10 cellular contexts compared by ENCODE assay signal in the genomic region with DNA sequence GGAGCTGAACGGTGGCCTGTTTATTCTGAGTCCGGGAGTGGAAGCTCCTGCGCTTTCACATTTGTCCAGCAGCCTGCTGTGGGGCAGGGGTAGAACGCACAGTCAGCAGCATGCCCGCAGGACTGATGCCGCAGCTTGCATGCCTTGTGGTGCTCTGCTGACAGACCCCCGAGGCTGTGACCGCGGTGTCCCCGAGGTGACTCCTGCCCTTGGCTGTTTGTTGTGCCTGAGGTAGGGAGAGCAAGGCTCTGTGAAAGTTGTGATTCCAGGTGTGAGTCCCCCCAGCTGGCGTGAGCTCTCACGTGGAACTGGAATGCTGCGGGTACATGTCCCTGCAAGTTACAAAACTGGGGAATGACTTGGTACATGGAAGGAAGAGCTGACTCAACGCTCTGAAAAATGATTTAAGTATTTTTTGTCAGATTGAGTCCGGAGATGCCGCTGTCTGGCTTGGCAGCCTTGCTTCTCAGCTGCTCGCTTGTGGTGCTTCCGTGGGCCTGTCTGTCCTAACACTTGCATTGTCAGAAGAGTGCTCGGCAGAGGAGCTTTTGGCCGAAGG. TPM values are rescaled to one million over a fixed set of nuclear protein-coding genes. Genes with fewer than 3 reads are reported as not detected.
A peak's percentile ranks its signal among the peaks of the same experiment; 100 is the strongest.
DNase-seq lines count a peak whose midpoint lies in the region; ATAC-seq and TF ChIP-seq lines count a peak whose summit lies in the region.
"Had no signal": no experiment of that assay in that cellular context is flagged by ENCODE, and none has a peak within 500 bp of the region (broad histone marks: within the 10 kb centered on the region; RNA-seq: fewer than 3 reads in every experiment).

No MANE protein-coding gene starts in this region.

- H3K4me3 Mint-ChIP-seq in activated naive CD4-positive, alpha-beta T cell treated with anti-CD3 and anti-CD28 coated beads for 36 hours: no peak overlapping the region
- peak overlapping the region; percentile 54 for H3K4me3 Mint-ChIP-seq in type B pancreatic cell

- TF ChIP-seq CTCF in type B pancreatic cell (conservative IDR thresholded peaks at IDR 0.05): no peak

- no peak for ATAC-seq in GM18519 (IDR thresholded peaks at IDR 0.05; ENCODE audit: low FRiP score, unreplicated experiment)
- ATAC-seq in GM21390 (IDR thresholded peaks at IDR 0.05; ENCODE audit: unreplicated experiment): no peak

- H3K27ac Mint-ChIP-seq in activated naive CD4-positive, alpha-beta T cell treated with anti-CD3 and anti-CD28 coated beads for 36 hours: peak overlapping the region; percentile 14
- peak overlapping the region; percentile 43 for H3K27ac Mint-ChIP-seq in type B pancreatic cell

- no peaks in the 10 kb centered on the region for H3K9me3 ChIP-seq in mesodermal cell (ENCODE audit: control insufficient read depth, low read length)

- 94 to 96% methylated on average over 20 of the region's 20 CpGs for WGBS in mesodermal cell (ENCODE audit: insufficient coverage in 2 of 2), 2 experiments

- no peak for DNase-seq in activated naive CD4-positive, alpha-beta T cell treated with anti-CD3 and anti-CD28 coated beads for 36 hours
- no peak for DNase-seq in activated naive CD4-positive, alpha-beta T cell treated with Interleukin-2 at 50 U/mL for 16 hours
- DNase-seq in dermis blood vessel endothelial cell (peak; percentile 67), type B pancreatic cell (ENCODE audit: extremely low spot score, unreplicated experiment) (no peak), NCI-H82 (lab: John Stamatoyannopoulos, UW) (no peak)
- DNase-seq: activated CD4-positive, alpha-beta T cell treated with anti-CD3 and anti-CD28 coated beads for 4 hours; NCI-H2227 treated with DMSO at 0.1 percent for 48 hours had no signal

- intact Hi-C loops in activated naive CD4-positive, alpha-beta T cell treated with anti-CD3 and anti-CD28 coated beads for 36 hours (cut with micrococcal nuclease): no loop called here

- no peaks in the 10 kb centered on the region for H3K36me3 ChIP-seq in mesodermal cell (ENCODE audit: control insufficient read depth, insufficient read depth, low read length)

- H3K27ac ChIP-seq in mesodermal cell (ENCODE audit: low read depth, low read length, severe bottlenecking): peak overlapping the region; percentile 95

- H3K36me3 Mint-ChIP-seq in activated naive CD4-positive, alpha-beta T cell treated with anti-CD3 and anti-CD28 coated beads for 36 hours (ENCODE audit: low read depth): peaks cover under 1% of the 10 kb centered on the region
- H3K36me3 Mint-ChIP-seq in type B pancreatic cell: peaks cover 3% of the 10 kb centered on the region

- no peak overlapping the region for H3K4me3 ChIP-seq in mesodermal cell (ENCODE audit: extremely low read depth, insufficient read depth, low read length, poor library complexity, severe bottlenecking)

- CTCF ChIA-PET in activated naive CD4-positive, alpha-beta T cell treated with anti-CD3 and anti-CD28 coated beads for 36 hours (lab: Charles Lee): interaction anchor here (0.8 to 2.5 kb wide), 4 partner anchors 9 to 42 kb away, joined by 3 to 11 read pairs (median 4); no protein-coding TSS in a partner anchor

- no peaks in the 10 kb centered on the region for H3K9me3 Mint-ChIP-seq in activated naive CD4-positive, alpha-beta T cell treated with anti-CD3 and anti-CD28 coated beads for 36 hours
- no peaks in the 10 kb centered on the region for H3K9me3 Mint-ChIP-seq in type B pancreatic cell

- H3K4me1 Mint-ChIP-seq in activated naive CD4-positive, alpha-beta T cell treated with anti-CD3 and anti-CD28 coated beads for 36 hours (ENCODE audit: low read depth): peaks cover 56% of the 10 kb centered on the region
- H3K4me1 Mint-ChIP-seq in type B pancreatic cell (ENCODE audit: unreplicated experiment): peaks cover 37% of the 10 kb centered on the region

- peaks cover 34% of the 10 kb centered on the region for H3K4me1 ChIP-seq in mesodermal cell (ENCODE audit: control insufficient read depth, insufficient read depth, low read length, poor library complexity, severe bottlenecking)

- no peaks in the 10 kb centered on the region for H3K27me3 Mint-ChIP-seq in activated naive CD4-positive, alpha-beta T cell treated with anti-CD3 and anti-CD28 coated beads for 36 hours (ENCODE audit: low read depth)
- H3K27me3 Mint-ChIP-seq in type B pancreatic cell: no peaks in the 10 kb centered on the region

RNA-seq across cellular contexts. Expression of gene MLXIP, which starts 18.1 kb away (rescaled TPM):
- total RNA-seq in activated naive CD4-positive, alpha-beta T cell treated with anti-CD3 and anti-CD28 coated beads for 36 hours: 10 to 100 TPM; 18.8 to 22.0 TPM
- 16.7 and 35.7 TPM in 2 replicates for total RNA-seq in dermis blood vessel endothelial cell
- 26.2 TPM for polyA plus RNA-seq in mesodermal cell (2013, experiment 1 of 2)
- 21.8 TPM for polyA plus RNA-seq in mesodermal cell (2013, experiment 2 of 2)
- total RNA-seq in type B pancreatic cell (ENCODE audit: low replicate concordance): 28.4 and 44.5 TPM in 2 replicates
